ENCODE assay signal across 14 cellular contexts in genomic region chr10:110679633-110680472, GRCh38. TPM values are rescaled to one million over a fixed set of nuclear protein-coding genes. Genes with fewer than 3 reads are reported as not detected.
DNase-seq lines count a peak whose midpoint lies in the region; ATAC-seq and TF ChIP-seq lines count a peak whose summit lies in the region.
"Had no signal": no experiment of that assay in that cellular context is flagged by ENCODE, and none has a peak within 500 bp of the region (broad histone marks: within the 10 kb centered on the region; RNA-seq: fewer than 3 reads in every experiment).

No MANE protein-coding gene starts in this region.

- H3K27me3 ChIP-seq in H7 (ENCODE audit: control insufficient read depth, insufficient read depth, low read length) (no peaks in the 10 kb centered on the region), endodermal cell (ENCODE audit: control insufficient read depth, insufficient read depth, low read length, poor library complexity, severe bottlenecking) (no peaks in the 10 kb centered on the region)

- H3K9ac ChIP-seq in endodermal cell (ENCODE audit: extremely low read depth, low read length, poor library complexity, severe bottlenecking): no peak overlapping the region

- no peaks in the 10 kb centered on the region for H3K36me3 Mint-ChIP-seq in endodermal cell (ENCODE audit: low read depth)
- H3K36me3 Mint-ChIP-seq: activated naive CD4-positive, alpha-beta T cell treated with anti-CD3 and anti-CD28 coated beads, Interleukin-2, amount 50 U/mL, for 72 hours had no signal

- H3K27ac Mint-ChIP-seq in endodermal cell: no peak overlapping the region
- H3K27ac Mint-ChIP-seq: activated naive CD4-positive, alpha-beta T cell treated with anti-CD3 and anti-CD28 coated beads, Interleukin-2, amount 50 U/mL, for 72 hours had no signal

- peaks cover 2% of the 10 kb centered on the region for H3K27me3 Mint-ChIP-seq in endodermal cell (ENCODE audit: insufficient read depth)

- no peak overlapping the region for H3K4me3 Mint-ChIP-seq in endodermal cell

- H3K9me3 ChIP-seq in endodermal cell (ENCODE audit: control insufficient read depth, low read length): no peaks in the 10 kb centered on the region

- peaks cover 31% of the 10 kb centered on the region for H3K4me1 Mint-ChIP-seq in endodermal cell

- no peak overlapping the region for H3K27ac ChIP-seq in endodermal cell (ENCODE audit: low read depth, low read length)
- H3K27ac ChIP-seq: hepatocyte had no signal

- DNase-seq in H7 (peak; percentile 33), NCI-H69 (lab: John Stamatoyannopoulos, UW) (peak; percentile 60), endodermal cell (peak; percentile 70), retina (peak; percentile 23), NCI-H2081 treated with DMSO at 0.1 percent for 48 hours (lab: John Stamatoyannopoulos, UW) (no peak)
- DNase-seq: activated T-cell treated with anti-CD3 and anti-CD28 coated beads, Interleukin-2, amount 50 U/mL, for 1 hour; DMS79; nucleus accumbens had no signal

- ATAC-seq in GM18519 (IDR thresholded peaks at IDR 0.05; ENCODE audit: low FRiP score, unreplicated experiment) (no peak), GM19397 (IDR thresholded peaks at IDR 0.05; ENCODE audit: unreplicated experiment) (no peak)
- ATAC-seq: activated naive CD4-positive, alpha-beta T cell treated with anti-CD3 and anti-CD28 coated beads, Interleukin-2, amount 50 U/mL, for 72 hours had no signal

- no peaks in the 10 kb centered on the region for H3K9me3 Mint-ChIP-seq in endodermal cell
- H3K9me3 Mint-ChIP-seq: activated naive CD4-positive, alpha-beta T cell treated with anti-CD3 and anti-CD28 coated beads, Interleukin-2, amount 50 U/mL, for 72 hours had no signal

- TF ChIP-seq CTCF in endodermal cell (conservative IDR thresholded peaks at IDR 0.05): no peak

- WGBS in endodermal cell (ENCODE audit: insufficient coverage in 1 of 2, insufficient read length in 1 of 2), 2 experiments: 89 to 95% methylated on average over 5 to 15 of the region's 15 CpGs

- peaks cover 17% of the 10 kb centered on the region for H3K4me1 ChIP-seq in endodermal cell (ENCODE audit: control insufficient read depth, insufficient read depth, low read length)

- no peak overlapping the region for H3K4me3 ChIP-seq in H7 (ENCODE audit: insufficient read depth, low read depth, low read length)
- no peak overlapping the region for H3K4me3 ChIP-seq in endodermal cell (ENCODE audit: low read length)
- H3K4me3 ChIP-seq: hepatocyte had no signal

- H3K36me3 ChIP-seq in H7 (replicated peaks; ENCODE audit: control insufficient read depth, insufficient read depth, low read length) (no peaks in the 10 kb centered on the region), endodermal cell (ENCODE audit: control insufficient read depth, insufficient read depth, low read length) (no peaks in the 10 kb centered on the region)

RNA-seq across cellular contexts. Expression of gene RBM20, which starts 35.7 kb away (rescaled TPM):
- total RNA-seq in H7 (2014; rRNA removed; shearing (Covaris generic)): 0.15 and 0.52 TPM in 2 replicates
- total RNA-seq in endodermal cell: 1 to 10 TPM; 6.2 to 7.0 TPM
- polyA plus RNA-seq in endodermal cell (2013, experiment 1 of 2): 1.6 TPM
- polyA plus RNA-seq in endodermal cell (2013, experiment 2 of 2): 1.9 TPM
- total RNA-seq: bronchial epithelial cell had no signal
- polyA plus RNA-seq: BJ had no signal
